8 cellular contexts compared by ENCODE assay signal in the genomic region with DNA sequence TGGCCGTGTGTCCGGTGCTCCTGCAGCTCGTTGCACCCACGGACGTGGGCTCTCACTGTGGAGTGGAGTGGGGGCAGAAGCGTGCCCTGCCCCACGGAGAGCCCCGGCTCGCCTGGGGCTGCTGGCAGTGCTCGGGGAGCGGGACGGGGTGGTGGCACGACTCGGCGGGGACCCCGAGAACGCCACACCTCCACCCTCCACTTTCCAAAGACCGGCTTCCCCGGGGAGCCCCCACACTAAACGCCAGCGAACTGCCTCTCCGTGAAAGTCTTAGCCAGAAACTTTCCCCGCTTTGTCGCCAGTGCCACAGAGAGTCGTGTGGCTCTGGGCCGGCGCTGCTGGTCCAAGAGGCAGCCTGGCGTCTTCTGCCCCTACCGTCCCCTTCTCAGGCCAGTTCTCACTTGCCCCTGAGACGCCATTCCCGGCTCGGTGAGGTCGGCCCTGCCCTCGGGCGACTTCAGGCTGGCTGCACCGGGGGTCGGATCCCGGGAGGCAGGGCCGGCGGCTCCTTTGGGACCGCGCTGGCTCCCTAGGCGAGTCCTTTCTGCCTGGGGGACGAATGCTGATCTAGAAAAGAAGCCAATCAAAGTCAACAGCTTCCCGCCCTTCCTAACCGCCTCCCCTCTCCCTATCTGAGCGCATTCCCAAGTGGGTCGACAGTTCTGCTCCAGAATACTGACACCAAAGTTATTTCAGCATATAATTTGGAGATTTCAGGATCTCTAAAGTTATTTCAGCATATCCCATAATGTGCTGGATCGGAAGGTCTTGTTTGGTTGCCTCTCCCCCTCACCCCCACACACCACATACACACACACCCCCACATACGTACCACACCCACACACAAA. TPM values are rescaled to one million over a fixed set of nuclear protein-coding genes. Genes with fewer than 3 reads are reported as not detected.
DNase-seq lines count a peak whose midpoint lies in the region; ATAC-seq, FAIRE-seq and TF ChIP-seq lines count a peak whose summit lies in the region.

No MANE protein-coding gene starts in this region.

- TF ChIP-seq CTCF in omental fat pad (IDR thresholded peaks at IDR 0.05), result no peak

- peak overlapping the region; percentile 50 for H3K27ac Mint-ChIP-seq in activated naive CD4-positive, alpha-beta T cell treated with anti-CD3 and anti-CD28 coated beads, Interleukin-2, amount 10 ng/mL, durations not matched to agents 7 days and 5 days

- peaks cover 52% of the 10 kb centered on the region for H3K4me1 Mint-ChIP-seq in activated naive CD4-positive, alpha-beta T cell treated with anti-CD3 and anti-CD28 coated beads, Interleukin-2, amount 10 ng/mL, durations not matched to agents 7 days and 5 days

- H3K36me3 Mint-ChIP-seq in activated naive CD4-positive, alpha-beta T cell treated with anti-CD3 and anti-CD28 coated beads, Interleukin-2, amount 10 ng/mL, durations not matched to agents 7 days and 5 days, result no peaks in the 10 kb centered on the region

- H3K27me3 Mint-ChIP-seq in activated naive CD4-positive, alpha-beta T cell treated with anti-CD3 and anti-CD28 coated beads, Interleukin-2, amount 10 ng/mL, durations not matched to agents 7 days and 5 days, result peaks cover 15% of the 10 kb centered on the region

- no peaks in the 10 kb centered on the region for H3K9me3 Mint-ChIP-seq in activated naive CD4-positive, alpha-beta T cell treated with anti-CD3 and anti-CD28 coated beads, Interleukin-2, amount 10 ng/mL, durations not matched to agents 7 days and 5 days

- H3K4me3 Mint-ChIP-seq in activated naive CD4-positive, alpha-beta T cell treated with anti-CD3 and anti-CD28 coated beads, Interleukin-2, amount 10 ng/mL, durations not matched to agents 7 days and 5 days, result peak overlapping the region; percentile 78

- DNase-seq in COLO668 (lab: John Stamatoyannopoulos, UW; ENCODE audit: unreplicated experiment) (peak; percentile 71), OCI-M1 (lab: John Stamatoyannopoulos, UW) (peak; percentile 88), Right ventricle myocardium inferior (ENCODE audit: missing footprints) (peak; percentile 71), omental fat pad (ENCODE audit: low spot score) (no peak), RCC 7860 (ENCODE audit: low spot score) (no peak)
- peak; percentile 43 for DNase-seq in activated naive CD4-positive, alpha-beta T cell treated with anti-CD3 and anti-CD28 coated beads, Interleukin-2, amount 10 ng/mL, durations not matched to agents 7 days and 5 days

- CTCF ChIA-PET in activated naive CD4-positive, alpha-beta T cell treated with anti-CD3 and anti-CD28 coated beads, Interleukin-2, amount 10 ng/mL, durations not matched to agents 7 days and 5 days (lab: Charles Lee), result interaction anchor here (1.1 kb wide), 1 partner anchor 274 kb away, joined by 3 read pairs; no protein-coding TSS in a partner anchor

- ATAC-seq in GM19328 (IDR thresholded peaks at IDR 0.05; ENCODE audit: unreplicated experiment), result peak; percentile 37
- peak; percentile 39 for ATAC-seq in HG03378 (IDR thresholded peaks at IDR 0.05; ENCODE audit: unreplicated experiment)
- peak; percentile 60 for ATAC-seq in Right ventricle myocardium inferior
- ATAC-seq in omental fat pad (ENCODE audit: low FRiP score), result peak; percentile 37

- no peak for FAIRE-seq in RCC 7860 (lab: Jason Lieb, UNC)

- intact Hi-C loops in Right ventricle myocardium inferior (cut with DNase I), result loop anchor here (2.0 kb wide), 1 partner anchor 210 kb away; no protein-coding TSS in a partner anchor

RNA-seq across cellular contexts. Expression of a gene that starts 2.6 kb away (rescaled TPM):
- total RNA-seq in Right ventricle myocardium inferior (1.5 TPM), omental fat pad (1 to 10 TPM in 1 of 4 donors, under 1 TPM in 2, not detected in 1; 0.63 to 1.3 (median 0.72) TPM)

Comparison
In these comparisons a context has a peak if more than half of its experiments do, and no peak if none do; other contexts are left out.
1. DNase-seq: peak in COLO668 (single experiment), OCI-M1 (single experiment), activated naive CD4-positive, alpha-beta T cell treated with anti-CD3 and anti-CD28 coated beads, Interleukin-2, amount 10 ng/mL, durations not matched to agents 7 days and 5 days (single experiment) and Right ventricle myocardium inferior (single experiment); none in omental fat pad (single experiment) and RCC 7860 (single experiment).
2. Peak in every context shown above with its lines, with median percentiles within 50 percentile points of each other: ATAC-seq.